ENCODE assay signal across 26 cellular contexts in genomic region chr12:125288931-125289928, GRCh38.
"Had no signal": no experiment of that assay in that cellular context is flagged by ENCODE, and none has a peak within 500 bp of the region (broad histone marks: within the 10 kb centered on the region; RNA-seq: fewer than 3 reads in every experiment).

No MANE protein-coding gene starts in this region.

- H3K9ac ChIP-seq: SK-N-SH had no signal

- DNase-seq: activated CD4-positive, alpha-beta T cell treated with anti-CD3 and anti-CD28 coated beads for 36 hours; activated CD4-positive, alpha-beta T cell treated with anti-CD3 and anti-CD28 coated beads, Interleukin-2, amount 10 ng/mL, durations not matched to agents 7 days and 5 days; activated CD4-positive, alpha-beta T cell treated with anti-CD3 and anti-CD28 coated beads, Interleukin-2, amount 50 U/mL, for 48 hours; activated CD8-positive, alpha-beta T cell treated with anti-CD3 and anti-CD28 coated beads, Interleukin-2, amount 10 ng/mL, durations not matched to agents 7 days and 5 days; activated gamma-delta T cell; activated naive CD4-positive, alpha-beta T cell treated with Interleukin-2 at 50 U/mL for 16 hours; activated naive CD8-positive, alpha-beta T cell treated with anti-CD3 and anti-CD28 coated beads, Interleukin-2, amount 10 ng/mL, durations not matched to agents 7 days and 5 days; activated T-cell treated with anti-CD3 and anti-CD28 coated beads, Interleukin-2, amount 50 U/mL, for 24 hours; body of pancreas; cerebellar nuclear complex; Karpas-422; NCI-H1048; NCI-H1436 treated with DMSO at 0.1 percent for 48 hours; NCI-H1694 treated with DMSO at 0.1 percent for 48 hours; NCI-H2029; NCI-H345; NCI-H524 treated with DMSO at 0.1 percent for 48 hours; NK-92 treated with Interleukin-12 subunit alpha and Interleukin-12 subunit beta, amount 100 ng/mL, for 24 hours; OCI-M1; SHP77; SJCRH30; SK-N-SH had no signal

- ATAC-seq: activated CD4-positive, alpha-beta T cell treated with anti-CD3 and anti-CD28 coated beads for 36 hours; activated CD4-positive, CD25-positive, alpha-beta regulatory T cell treated with anti-CD3 and anti-CD28 coated beads, Interleukin-2, amount 50 U/mL, for 24 hours; activated CD8-positive, alpha-beta T cell treated with anti-CD3 and anti-CD28 coated beads, Interleukin-2, amount 10 ng/mL, durations not matched to agents 7 days and 5 days; body of pancreas; Panc1 had no signal

- H3K4me3 ChIP-seq: body of pancreas, breast epithelium, SJCRH30 had no signal

- H3K4me1 ChIP-seq: adrenal gland, body of pancreas, breast epithelium, SJCRH30 had no signal

- H3K36me3 ChIP-seq: adrenal gland, breast epithelium, SJCRH30 had no signal

- H3K27ac ChIP-seq: adrenal gland, body of pancreas, breast epithelium, SJCRH30 had no signal

- H3K9me3 ChIP-seq: adrenal gland, SJCRH30, SK-N-SH had no signal

- H3K27me3 ChIP-seq: adrenal gland, body of pancreas, SJCRH30 had no signal
